Comparison of ENCODE assay signal across 17 cellular contexts in the genomic region with DNA sequence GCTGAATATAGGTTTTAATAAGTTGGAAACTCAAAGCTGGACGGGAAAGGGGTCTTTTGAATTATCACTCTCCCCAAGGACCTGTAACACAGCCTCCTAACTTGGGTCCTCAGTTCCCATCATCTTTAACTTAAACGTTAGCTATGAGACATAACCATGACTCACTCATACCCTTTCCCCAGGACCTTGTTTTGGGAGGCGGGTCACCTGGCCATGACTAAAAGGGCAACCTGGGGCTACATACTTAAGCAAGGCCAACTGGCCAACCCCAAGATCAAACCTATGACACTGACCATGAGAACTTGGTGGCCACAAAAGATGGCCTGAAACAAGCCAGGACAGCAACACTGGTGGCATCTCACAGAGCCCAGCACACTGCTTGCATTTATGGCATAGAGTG.
DNase-seq lines count a peak whose midpoint lies in the region; ATAC-seq and TF ChIP-seq lines count a peak whose summit lies in the region.
"Had no signal": no experiment of that assay in that cellular context is flagged by ENCODE, and none has a peak within 500 bp of the region (broad histone marks: within the 10 kb centered on the region; RNA-seq: fewer than 3 reads in every experiment).

No MANE protein-coding gene starts in this region.

- H4K20me1 ChIP-seq in OCI-LY7 (ENCODE audit: insufficient read depth, low read length), result no peaks in the 10 kb centered on the region

- H3K4me2 ChIP-seq in OCI-LY7 (ENCODE audit: low read length), result peak overlapping the region; percentile 83; the same call in 1 of the 2 replicates

- no TSS peak for BruUV-seq in OCI-LY7 (replicated peaks; lab: Mats Ljungman, UMichigan)

- H3K9me3 ChIP-seq in OCI-LY7 (ENCODE audit: low read length), result no peaks in the 10 kb centered on the region
- H3K9me3 ChIP-seq: HAP-1, left lung, right lobe of liver had no signal

- peak; percentile 50 to 55 for ATAC-seq in activated CD4-positive, CD25-positive, alpha-beta regulatory T cell treated with anti-CD3 and anti-CD28 coated beads, Interleukin-2, amount 50 U/mL, for 24 hours
- no peak for ATAC-seq in activated naive CD8-positive, alpha-beta T cell treated with anti-CD3 and anti-CD28 coated beads, Interleukin-2, amount 10 ng/mL, durations not matched to agents 7 days and 5 days (ENCODE audit: low read depth)
- ATAC-seq: left lung, right lobe of liver had no signal

- no peak for TF ChIP-seq CTCF in OCI-LY7 (conservative IDR thresholded peaks at IDR 0.05; ENCODE audit: low read length)

- H3K27ac Mint-ChIP-seq in activated naive CD8-positive, alpha-beta T cell treated with anti-CD3 and anti-CD28 coated beads, Interleukin-2, amount 10 ng/mL, durations not matched to agents 7 days and 5 days, result peak overlapping the region; percentile 97

- H3K79me2 ChIP-seq in OCI-LY7 (ENCODE audit: insufficient read depth, low read depth, low read length), result peaks cover 26% of the 10 kb centered on the region; the same call in 1 of the 2 replicates

- H3K4me3 ChIP-seq in OCI-LY7 (ENCODE audit: low read depth, low read length, poor library complexity, severe bottlenecking), result no peak overlapping the region
- H3K4me3 ChIP-seq in skin epidermis, result peak overlapping the region in 5 of 7 experiments; percentile 0 to 25 (median 8)
- H3K4me3 ChIP-seq: HAP-1, left lung, right lobe of liver had no signal

- no peak overlapping the region for H2AFZ ChIP-seq in OCI-LY7 (ENCODE audit: low read length)

- H3K4me3 Mint-ChIP-seq in activated naive CD8-positive, alpha-beta T cell treated with anti-CD3 and anti-CD28 coated beads, Interleukin-2, amount 10 ng/mL, durations not matched to agents 7 days and 5 days, result peak overlapping the region; percentile 95

- no peaks in the 10 kb centered on the region for H3K9me2 ChIP-seq in OCI-LY7 (ENCODE audit: insufficient read depth, low read length)

- peaks cover 53% of the 10 kb centered on the region for H3K4me1 Mint-ChIP-seq in activated naive CD8-positive, alpha-beta T cell treated with anti-CD3 and anti-CD28 coated beads, Interleukin-2, amount 10 ng/mL, durations not matched to agents 7 days and 5 days

- H3K27ac ChIP-seq in OCI-LY7 (ENCODE audit: low read depth, low read length, poor library complexity, severe bottlenecking), result no peak overlapping the region
- H3K27ac ChIP-seq in skin epidermis, result peak overlapping the region in 6 of 21 experiments; percentile 32 to 84 (median 75)
- H3K27ac ChIP-seq: HL-60, right lobe of liver had no signal

- H3K4me1 ChIP-seq in OCI-LY7 (ENCODE audit: insufficient read depth, low read length, poor library complexity, severe bottlenecking), result peaks cover 78% of the 10 kb centered on the region
- H3K4me1 ChIP-seq: left lung, right lobe of liver had no signal

- H3K36me3 Mint-ChIP-seq in activated naive CD8-positive, alpha-beta T cell treated with anti-CD3 and anti-CD28 coated beads, Interleukin-2, amount 10 ng/mL, durations not matched to agents 7 days and 5 days, result peaks cover 11% of the 10 kb centered on the region

- no peaks in the 10 kb centered on the region for H3K36me3 ChIP-seq in OCI-LY7 (ENCODE audit: insufficient read depth, low read length)
- H3K36me3 ChIP-seq: HAP-1, left lung, right lobe of liver had no signal

- POLR2A ChIA-PET in OCI-LY7 (lab: Charles Lee), result interaction anchor here (0.6 to 0.9 kb wide), 2 partner anchors 52 to 531 kb away, joined by 3 read pairs; no protein-coding TSS in a partner anchor
- POLR2A ChIA-PET in activated naive CD8-positive, alpha-beta T cell treated with anti-CD3 and anti-CD28 coated beads, Interleukin-2, amount 10 ng/mL, durations not matched to agents 7 days and 5 days (lab: Charles Lee), result interaction anchor here (1.4 to 3.2 kb wide), 3 partner anchors 21 to 52 kb away, joined by 10 to 22 read pairs (median 12); no protein-coding TSS in a partner anchor

- no peaks in the 10 kb centered on the region for H3K9me3 Mint-ChIP-seq in activated naive CD8-positive, alpha-beta T cell treated with anti-CD3 and anti-CD28 coated beads, Interleukin-2, amount 10 ng/mL, durations not matched to agents 7 days and 5 days

- no peaks in the 10 kb centered on the region for H3K27me3 Mint-ChIP-seq in activated naive CD8-positive, alpha-beta T cell treated with anti-CD3 and anti-CD28 coated beads, Interleukin-2, amount 10 ng/mL, durations not matched to agents 7 days and 5 days

- CTCF ChIA-PET in OCI-LY7 (lab: Charles Lee; ENCODE audit: unreplicated experiment), result no interaction called here

- DNase-seq in activated CD4-positive, CD25-positive, alpha-beta regulatory T cell treated with anti-CD3 and anti-CD28 coated beads, Interleukin-2, amount 50 U/mL, for 72 hours, result no peak
- no peak for DNase-seq in OCI-LY7 (ENCODE audit: low spot score)
- no peak for DNase-seq in activated naive CD8-positive, alpha-beta T cell treated with anti-CD3 and anti-CD28 coated beads, Interleukin-2, amount 10 ng/mL, durations not matched to agents 7 days and 5 days
- DNase-seq in retina, result no peak
- no peak for DNase-seq in cerebellar nuclear complex (lab: John Stamatoyannopoulos, UW)
- DNase-seq in anterior cingulate cortex (lab: John Stamatoyannopoulos, UW), result no peak
- DNase-seq: GF-D8, hippocampal formation, Karpas-422, left lung, NCI-H1694 treated with DMSO at 0.1 percent for 48 hours, NCI-H510A treated with DMSO at 0.1 percent for 48 hours, right lobe of liver had no signal

- intact Hi-C loops in OCI-LY7 (cut with micrococcal nuclease; ENCODE audit: unreplicated experiment), result no loop called here
